ENCODE assay signal across 9 cellular contexts in the genomic region with DNA sequence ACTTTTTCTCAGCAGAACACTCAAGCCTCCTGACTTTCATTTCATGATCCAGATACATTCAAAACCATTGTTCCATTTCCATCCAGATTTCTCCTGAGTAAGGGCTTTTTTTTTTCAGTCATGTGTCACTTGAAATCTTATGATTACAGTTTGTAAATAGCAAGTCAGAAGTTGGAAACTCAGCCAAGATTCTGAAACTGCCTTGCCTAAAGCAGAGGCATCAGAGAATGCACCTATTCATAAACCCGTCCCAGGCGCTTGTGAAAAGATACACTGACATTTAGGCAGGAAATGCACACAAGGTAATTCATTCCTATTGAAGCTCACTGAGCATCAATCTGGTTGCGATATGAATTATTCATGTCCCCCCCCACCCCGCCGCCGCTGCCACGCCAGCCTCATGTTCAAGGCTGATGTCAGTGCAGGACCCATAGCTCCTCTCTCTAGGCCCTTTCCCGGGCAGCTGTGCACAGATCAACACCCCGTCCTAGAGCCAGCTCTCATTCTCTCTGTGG. TPM values are rescaled to one million over a fixed set of nuclear protein-coding genes. Genes with fewer than 3 reads are reported as not detected.
DNase-seq lines count a peak whose midpoint lies in the region; ATAC-seq and TF ChIP-seq lines count a peak whose summit lies in the region.
"Had no signal": no experiment of that assay in that cellular context is flagged by ENCODE, and none has a peak within 500 bp of the region (broad histone marks: within the 10 kb centered on the region; RNA-seq: fewer than 3 reads in every experiment).

No MANE protein-coding gene starts in this region.

- ATAC-seq in HG03442 (IDR thresholded peaks at IDR 0.05; ENCODE audit: unreplicated experiment) (no peak), HG02938 (IDR thresholded peaks at IDR 0.05; ENCODE audit: unreplicated experiment) (no peak), HG03469 (IDR thresholded peaks at IDR 0.05; ENCODE audit: unreplicated experiment) (no peak), HG03565 (IDR thresholded peaks at IDR 0.05; ENCODE audit: unreplicated experiment) (no peak)

- no peak for TF ChIP-seq CTCF in GM12865 (IDR thresholded peaks at IDR 0.05; ENCODE audit: insufficient read depth, low read depth, low read length, missing control alignments)

- DNase-seq in GM12865 (ENCODE audit: low read depth) = peak; percentile 11
- DNase-seq in activated CD8-positive, alpha-beta memory T cell treated with anti-CD3 and anti-CD28 coated beads for 4 hours (ENCODE audit: low read depth in 2 of 2) = peak; percentile 39 to 40
- DNase-seq in dermis blood vessel endothelial cell = peak; percentile 43
- peak; percentile 75 for DNase-seq in stimulated activated CD4-positive, alpha-beta T cell treated with anti-CD3 and anti-CD28 coated beads, Interleukin-4, amount 100 ng/mL, for 24 hours
- DNase-seq: EL had no signal

- H3K4me3 ChIP-seq in GM12865 (ENCODE audit: low read depth, low read length) = no peak overlapping the region

RNA-seq across cellular contexts. Expression of gene MGAT4A, which starts 30.4 kb away (rescaled TPM):
- 58.0 and 89.5 TPM in 2 replicates for total RNA-seq in dermis blood vessel endothelial cell

Comparison
In these comparisons a context has a peak if more than half of its experiments do, and no peak if none do; other contexts are left out.
1. DNase-seq: peak in every context shown above with its lines; median percentile 75 in stimulated activated CD4-positive, alpha-beta T cell treated with anti-CD3 and anti-CD28 coated beads, Interleukin-4, amount 100 ng/mL, for 24 hours; 43 in dermis blood vessel endothelial cell; 40 in activated CD8-positive, alpha-beta memory T cell treated with anti-CD3 and anti-CD28 coated beads for 4 hours; 11 in GM12865.